ENCODE assay signal across 5 cellular contexts in genomic region chr9:117214416-117214815, GRCh38.
"Had no signal": no experiment of that assay in that cellular context is flagged by ENCODE, and none has a peak within 500 bp of the region (broad histone marks: within the 10 kb centered on the region; RNA-seq: fewer than 3 reads in every experiment).

No MANE protein-coding gene starts in this region.

- ATAC-seq: GM23338, HepG2 had no signal

- H3K36me3 Mint-ChIP-seq: IgD-negative memory B cell had no signal

- H3K9me3 Mint-ChIP-seq: GM23338, H9 had no signal

- H3K4me1 Mint-ChIP-seq: IgD-negative memory B cell had no signal

- H3K4me3 ChIP-seq: GM23338 had no signal

- H3K27me3 Mint-ChIP-seq: IgD-negative memory B cell had no signal

- H3K4me3 Mint-ChIP-seq: GM23338, H9, IgD-negative memory B cell had no signal

- H3K27ac Mint-ChIP-seq: GM23338, IgD-negative memory B cell had no signal

- DNase-seq: H9, HCEC 1CT had no signal

- H3K4me2 ChIP-seq: GM23338 had no signal

- H2AFZ ChIP-seq: GM23338 had no signal
